3 cellular contexts compared by ENCODE assay signal in genomic region chr4:153291562-153291961, GRCh38.
A peak's percentile ranks its signal among the peaks of the same experiment; 100 is the strongest.
TF ChIP-seq lines count a peak whose summit lies in the region.

No MANE protein-coding gene starts in this region.

TF ChIP-seq in HepG2, 621 proteins besides CTCF, POLR2A, EP300 and RAD21:
- no peak for TF ChIP-seq BCLAF1 (IDR thresholded peaks at IDR 0.05)
- peak; percentile 76 for TF ChIP-seq CREB1 (IDR thresholded peaks at IDR 0.05)
- no peak for TF ChIP-seq CREB1 (CRISPR knock-in tag; IDR thresholded peaks at IDR 0.05)
- no peak for TF ChIP-seq RFXAP (CRISPR knock-in tag; IDR thresholded peaks at IDR 0.05; ENCODE audit: borderline replicate concordance)
- TF ChIP-seq ELK4 (CRISPR knock-in tag; IDR thresholded peaks at IDR 0.05; ENCODE audit: borderline replicate concordance), result no peak
- no peak for TF ChIP-seq ZNF232 (CRISPR knock-in tag; IDR thresholded peaks at IDR 0.05; ENCODE audit: borderline replicate concordance)
- TF ChIP-seq ATF1 (CRISPR knock-in tag; IDR thresholded peaks at IDR 0.05), result no peak
- no peak for TF ChIP-seq TEAD2 (CRISPR knock-in tag; IDR thresholded peaks at IDR 0.05)
- no peak for TF ChIP-seq DPF2 (CRISPR knock-in tag; IDR thresholded peaks at IDR 0.05; ENCODE audit: borderline replicate concordance, low read depth)
- peak; percentile 91 for TF ChIP-seq ATF7 (IDR thresholded peaks at IDR 0.05)
- no peak for TF ChIP-seq ATF7 (CRISPR knock-in tag; IDR thresholded peaks at IDR 0.05)

TF ChIP-seq in HEK293, 187 proteins besides CTCF, POLR2A, EP300 and RAD21 (continues in another document):
- TF ChIP-seq SCRT1 (tag by site-specific recombination; IDR thresholded peaks at IDR 0.05; ENCODE audit: borderline replicate concordance) (no peak), ZNF558 (tag by site-specific recombination; IDR thresholded peaks at IDR 0.05) (no peak), ATF2 (tag by site-specific recombination; IDR thresholded peaks at IDR 0.05; ENCODE audit: low read depth) (peak; percentile 67), ZNF830 (tag by site-specific recombination; IDR thresholded peaks at IDR 0.05; ENCODE audit: low read depth) (no peak), ZFP3 (tag by site-specific recombination; IDR thresholded peaks at IDR 0.05; ENCODE audit: low read depth) (no peak), PRDM6 (tag by site-specific recombination; IDR thresholded peaks at IDR 0.05) (0 out of 2 replicates have a peak, but pooled peaks have one; percentile 14), PRDM2 (tag by site-specific recombination; IDR thresholded peaks at IDR 0.05; ENCODE audit: borderline replicate concordance) (no peak), ZNF394 (tag by site-specific recombination; IDR thresholded peaks at IDR 0.05; ENCODE audit: borderline replicate concordance) (no peak), ZNF148 (tag by site-specific recombination; IDR thresholded peaks at IDR 0.05; ENCODE audit: borderline replicate concordance) (no peak)

TF ChIP-seq in K562, 482 proteins besides CTCF, POLR2A, EP300 and RAD21:
- TF ChIP-seq ATF3 (IDR thresholded peaks at IDR 0.05), result peak; percentile 71
- TF ChIP-seq ATF3 (CRISPR knock-in tag; conservative IDR thresholded peaks at IDR 0.05), result no peak
- no peak for TF ChIP-seq CTBP1 (IDR thresholded peaks at IDR 0.05; ENCODE audit: borderline replicate concordance)
- TF ChIP-seq STAT5A (IDR thresholded peaks at IDR 0.05; ENCODE audit: borderline replicate concordance, low read length), result 0 out of 2 replicates have a peak, but pooled peaks have one; percentile 13
- no peak for TF ChIP-seq MITF (IDR thresholded peaks at IDR 0.05)
